8 cellular contexts compared by ENCODE assay signal in the genomic region with DNA sequence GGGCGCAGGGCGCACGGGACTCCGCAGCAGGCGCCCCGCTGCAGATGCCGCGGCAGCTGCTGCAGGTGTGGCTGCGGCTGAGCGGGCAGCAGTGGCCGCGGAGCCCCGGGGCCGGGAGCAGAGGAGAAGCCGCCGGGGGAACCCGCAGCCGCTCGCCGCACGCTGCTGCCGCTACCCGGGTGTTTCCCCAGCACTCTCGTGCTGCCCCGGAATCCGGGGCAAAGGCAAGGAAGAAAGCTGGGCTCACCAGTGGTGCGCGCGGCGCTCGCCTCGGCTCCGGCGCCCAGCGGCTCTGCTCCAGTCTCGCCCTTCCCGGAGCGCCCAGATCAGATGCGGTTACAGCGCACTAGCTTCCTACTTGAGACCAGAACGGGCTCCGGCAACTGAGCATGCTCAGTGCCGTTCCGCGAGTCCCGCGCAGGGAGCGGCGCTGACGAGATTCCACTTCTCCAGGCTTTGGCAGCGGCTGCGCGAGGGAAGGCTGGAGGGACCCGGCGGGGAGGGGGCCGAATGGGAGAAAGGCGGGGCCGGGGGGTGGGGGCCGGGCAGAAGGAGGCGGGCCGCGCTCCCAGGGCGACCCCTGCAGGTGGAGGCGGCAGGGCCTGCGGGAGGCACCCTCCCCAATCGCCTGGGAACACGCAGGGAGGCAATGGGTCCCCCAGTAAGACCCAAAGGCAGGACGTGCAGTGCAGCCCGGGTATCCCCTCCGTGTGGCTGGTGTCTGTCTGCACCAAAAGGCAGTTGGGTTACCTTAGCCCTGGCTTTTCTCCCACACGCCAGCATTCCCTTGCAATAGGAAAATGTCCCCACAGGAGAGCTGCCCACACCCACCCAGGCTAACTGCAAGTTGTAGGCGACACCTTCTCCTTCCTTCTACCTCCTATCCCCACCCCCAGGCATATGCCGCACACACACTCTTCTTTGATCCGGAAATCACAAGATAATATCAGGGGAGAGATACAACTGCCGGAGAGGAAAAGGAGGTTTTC. TPM values are rescaled to one million over a fixed set of nuclear protein-coding genes. Genes with fewer than 3 reads are reported as not detected.
DNase-seq lines count a peak whose midpoint lies in the region; ATAC-seq and TF ChIP-seq lines count a peak whose summit lies in the region.

A gene (minus strand): TSS at position 385 of the 989 bp plus-strand sequence. CDS start 181,288 bp downstream, outside the sequence.

- H3K4me1 Mint-ChIP-seq in activated CD4-positive, alpha-beta T cell treated with anti-CD3 and anti-CD28 coated beads for 36 hours: peaks cover 27% of the 10 kb centered on the region
- H3K4me1 Mint-ChIP-seq in effector memory CD8-positive, alpha-beta T cell (ENCODE audit: low read depth in 2 of 2): peaks cover 0 to 2% of the 10 kb centered on the region in 2 donors

- peaks cover 60% of the 10 kb centered on the region for H3K27me3 Mint-ChIP-seq in activated CD4-positive, alpha-beta T cell treated with anti-CD3 and anti-CD28 coated beads for 36 hours
- H3K27me3 Mint-ChIP-seq in effector memory CD8-positive, alpha-beta T cell: peaks cover 60 to 67% of the 10 kb centered on the region in 2 donors

- H3K27ac ChIP-seq in C4-2B (peak within 1 kb of the TSS; percentile 66), lung (ENCODE audit: low read depth in 1 of 2, low read length in 1 of 2) (peak within 1 kb of the TSS; percentile 81 to 84)

- no peaks in the 10 kb centered on the region for H3K9me3 Mint-ChIP-seq in activated CD4-positive, alpha-beta T cell treated with anti-CD3 and anti-CD28 coated beads for 36 hours (ENCODE audit: low read depth)
- peaks cover 0 to 4% of the 10 kb centered on the region in 2 donors for H3K9me3 Mint-ChIP-seq in effector memory CD8-positive, alpha-beta T cell

- TF ChIP-seq CTCF in C4-2B (conservative IDR thresholded peaks at IDR 0.05): peak; percentile 91
- TF ChIP-seq CTCF in lung (IDR thresholded peaks at IDR 0.05; ENCODE audit: control extremely low read depth, extremely low read depth): peak; percentile 33

- no peaks in the 10 kb centered on the region for H3K36me3 ChIP-seq in lung (ENCODE audit: control insufficient read depth in 2 of 2, insufficient read depth in 2 of 2, low read length in 2 of 2)

- H3K4me3 ChIP-seq in lung: peak within 1 kb of the TSS; percentile 77

- intact Hi-C loops in activated CD4-positive, alpha-beta T cell treated with anti-CD3 and anti-CD28 coated beads for 36 hours (cut with DNase I, micrococcal nuclease): loop anchor here (1.0 to 10.0 kb wide), 4 partner anchors 238 to 780 kb away; a partner anchor contains a TSS

- ATAC-seq in GM19035 (IDR thresholded peaks at IDR 0.05; ENCODE audit: unreplicated experiment): peak; percentile 53
- peak; percentile 55 for ATAC-seq in HG03175 (IDR thresholded peaks at IDR 0.05; ENCODE audit: unreplicated experiment)
- ATAC-seq in activated CD4-positive, alpha-beta T cell treated with anti-CD3 and anti-CD28 coated beads for 36 hours: peak; percentile 67
- no peak for ATAC-seq in effector memory CD8-positive, alpha-beta T cell (replicated peaks)
- ATAC-seq in lung (ENCODE audit: insufficient read depth, low FRiP score): peak; percentile 84

- no peaks in the 10 kb centered on the region for H3K36me3 Mint-ChIP-seq in activated CD4-positive, alpha-beta T cell treated with anti-CD3 and anti-CD28 coated beads for 36 hours (ENCODE audit: low read depth)
- no peaks in the 10 kb centered on the region for H3K36me3 Mint-ChIP-seq in effector memory CD8-positive, alpha-beta T cell (ENCODE audit: insufficient read depth)

- POLR2A ChIA-PET in activated CD4-positive, alpha-beta T cell treated with anti-CD3 and anti-CD28 coated beads for 36 hours (lab: Charles Lee): no interaction called here

- 2 to 3% methylated on average over 64 to 75 of the region's 75 CpGs for WGBS in lung, 2 donors

- H3K4me3 Mint-ChIP-seq in activated CD4-positive, alpha-beta T cell treated with anti-CD3 and anti-CD28 coated beads for 36 hours: peak within 1 kb of the TSS; percentile 72
- peak within 1 kb of the TSS; percentile 36 to 40 for H3K4me3 Mint-ChIP-seq in effector memory CD8-positive, alpha-beta T cell

- DNase-seq in NCI-H2196 treated with DMSO at 0.1 percent for 48 hours (lab: John Stamatoyannopoulos, UW; ENCODE audit: unreplicated experiment) (peak; percentile 93), lung (ENCODE audit: low spot score) (peak; percentile 95)
- DNase-seq in activated CD4-positive, alpha-beta T cell treated with anti-CD3 and anti-CD28 coated beads for 36 hours: peak; percentile 79
- DNase-seq in effector memory CD8-positive, alpha-beta T cell: no peak
- peak; percentile 24 to 34 (median 31) for DNase-seq in stimulated activated CD4-positive, alpha-beta T cell treated with anti-CD3 and anti-CD28 coated beads, TNF-alpha, amount 100 ng/mL, for 48 hours (ENCODE audit: low read depth in 3 of 3)

- peaks cover 0 to 10% of the 10 kb centered on the region in 2 donors for H3K4me1 ChIP-seq in lung (ENCODE audit: control insufficient read depth in 2 of 2, insufficient read depth in 2 of 2, low read length in 2 of 2)

- no peaks in the 10 kb centered on the region for H3K9me3 ChIP-seq in lung (ENCODE audit: control insufficient read depth in 2 of 2, insufficient read depth in 1 of 2, low read length in 1 of 2)

- CTCF ChIA-PET in activated CD4-positive, alpha-beta T cell treated with anti-CD3 and anti-CD28 coated beads for 36 hours (lab: Charles Lee): interaction anchor here (0.6 to 2.9 kb wide), 6 partner anchors 9 to 478 kb away, joined by 3 to 14 read pairs (median 3); no protein-coding TSS in a partner anchor

- H3K27ac Mint-ChIP-seq in activated CD4-positive, alpha-beta T cell treated with anti-CD3 and anti-CD28 coated beads for 36 hours: no peak within 1 kb of the TSS
- H3K27ac Mint-ChIP-seq in effector memory CD8-positive, alpha-beta T cell: no peak within 1 kb of the TSS

- H3K27me3 ChIP-seq in lung (ENCODE audit: control insufficient read depth, insufficient read depth): no peaks in the 10 kb centered on the region

RNA-seq across cellular contexts. Expression of the gene that starts here (rescaled TPM):
- 1 to 10 TPM; 1.3 to 1.5 TPM for total RNA-seq in activated CD4-positive, alpha-beta T cell treated with anti-CD3 and anti-CD28 coated beads for 36 hours
- 10 to 100 TPM; 65.9 to 99.0 TPM for total RNA-seq in lung
- polyA plus RNA-seq in lung: 10 to 100 TPM; 13.3 to 14.9 TPM

Comparison
In these comparisons a context has a peak if more than half of its experiments do, and no peak if none do; other contexts are left out.
1. RNA of the gene that starts here (total RNA-seq): 65.9 to 99.0 TPM in lung; 1.3 to 1.5 TPM in activated CD4-positive, alpha-beta T cell treated with anti-CD3 and anti-CD28 coated beads for 36 hours; every median in the first group is over 10 times any median in the second.
2. DNase-seq: peak in NCI-H2196 treated with DMSO at 0.1 percent for 48 hours (single experiment), activated CD4-positive, alpha-beta T cell treated with anti-CD3 and anti-CD28 coated beads for 36 hours (single experiment), lung (single experiment) and stimulated activated CD4-positive, alpha-beta T cell treated with anti-CD3 and anti-CD28 coated beads, TNF-alpha, amount 100 ng/mL, for 48 hours (3 of 3); none in effector memory CD8-positive, alpha-beta T cell (0 of 3).